In genomic region chr22:45863981-45864751, GRCh38 we compare ENCODE assay signal across 8 cellular contexts.
A peak's percentile ranks its signal among the peaks of the same experiment; 100 is the strongest.
DNase-seq lines count a peak whose midpoint lies in the region; ATAC-seq and TF ChIP-seq lines count a peak whose summit lies in the region.

No MANE protein-coding gene starts in this region.

- H3K4me3 ChIP-seq in CD4-positive, CD25-positive, alpha-beta regulatory T cell (ENCODE audit: low read depth, low read length): no peak overlapping the region
- no peak overlapping the region for H3K4me3 ChIP-seq in OCI-LY3 (ENCODE audit: low read length)

- H3K4me3 Mint-ChIP-seq in CD4-positive, CD25-positive, alpha-beta regulatory T cell: peak overlapping the region in 2 of 4 donors; percentile 52 to 84

- H3K4me1 ChIP-seq in CD4-positive, CD25-positive, alpha-beta regulatory T cell (ENCODE audit: control insufficient read depth, insufficient read depth, low read length, poor library complexity, severe bottlenecking): no peaks in the 10 kb centered on the region
- no peaks in the 10 kb centered on the region for H3K4me1 ChIP-seq in OCI-LY3 (ENCODE audit: low read length)

- no peak overlapping the region for H3K4me2 ChIP-seq in OCI-LY3 (ENCODE audit: low read length)

- no peak overlapping the region for H3K9ac ChIP-seq in OCI-LY3 (ENCODE audit: low read length)

- H3K27ac Mint-ChIP-seq in CD4-positive, CD25-positive, alpha-beta regulatory T cell: no peak overlapping the region

- peaks cover 4% of the 10 kb centered on the region for H3K27me3 ChIP-seq in CD4-positive, CD25-positive, alpha-beta regulatory T cell (ENCODE audit: control insufficient read depth, insufficient read depth, low read length)
- H3K27me3 ChIP-seq in OCI-LY3 (ENCODE audit: low read depth, low read length): no peaks in the 10 kb centered on the region

- no peak overlapping the region for H3K27ac ChIP-seq in CD4-positive, CD25-positive, alpha-beta regulatory T cell (ENCODE audit: insufficient read depth, low read length, poor library complexity, severe bottlenecking)
- no peak overlapping the region for H3K27ac ChIP-seq in OCI-LY3 (ENCODE audit: low read length)

- H2AFZ ChIP-seq in OCI-LY3 (ENCODE audit: low read depth, low read length): no peak overlapping the region

- H3K36me3 ChIP-seq in CD4-positive, CD25-positive, alpha-beta regulatory T cell (ENCODE audit: control insufficient read depth, insufficient read depth, low read length): no peaks in the 10 kb centered on the region
- no peaks in the 10 kb centered on the region for H3K36me3 ChIP-seq in OCI-LY3 (replicated peaks; ENCODE audit: low read depth, low read length)

- no peaks in the 10 kb centered on the region for H4K20me1 ChIP-seq in OCI-LY3 (ENCODE audit: insufficient read depth, low read length)

- peaks cover 0 to 6% (median 4%) of the 10 kb centered on the region in 7 donors for H3K9me3 Mint-ChIP-seq in CD4-positive, CD25-positive, alpha-beta regulatory T cell

- TF ChIP-seq CTCF in OCI-LY3 (IDR thresholded peaks at IDR 0.05; ENCODE audit: low read depth, low read length): peak; percentile 96

- H3K9me3 ChIP-seq in CD4-positive, CD25-positive, alpha-beta regulatory T cell (ENCODE audit: control insufficient read depth in 2 of 2, low read length in 2 of 2): no peaks in the 10 kb centered on the region
- H3K9me3 ChIP-seq in OCI-LY3 (ENCODE audit: insufficient read depth, low read length): no peaks in the 10 kb centered on the region

- peaks cover 14% of the 10 kb centered on the region for H3K36me3 Mint-ChIP-seq in CD4-positive, CD25-positive, alpha-beta regulatory T cell

- ATAC-seq in CD4-positive, CD25-positive, alpha-beta regulatory T cell (ENCODE audit: low read depth in 2 of 2): peak; percentile 43 to 67
- ATAC-seq in HG03439 (IDR thresholded peaks at IDR 0.05; ENCODE audit: unreplicated experiment): no peak

- H3K79me2 ChIP-seq in OCI-LY3 (ENCODE audit: low read length): no peaks in the 10 kb centered on the region

- H3K4me1 Mint-ChIP-seq in CD4-positive, CD25-positive, alpha-beta regulatory T cell: peaks cover 5 to 19% (median 12%) of the 10 kb centered on the region in 4 donors

- H3K27me3 Mint-ChIP-seq in CD4-positive, CD25-positive, alpha-beta regulatory T cell: peaks cover 37% of the 10 kb centered on the region

- DNase-seq in CD4-positive, CD25-positive, alpha-beta regulatory T cell: peak; percentile 35 to 58 (median 55)
- DNase-seq in HT1080 (ENCODE audit: low read depth) (peak; percentile 78), fibroblast of peridontal ligament (ENCODE audit: extremely low read depth) (peak; percentile 41), nucleus accumbens (lab: John Stamatoyannopoulos, UW) (peak in 36 of 56 donors; percentile 18 to 78 (median 44)), superior temporal gyrus (ENCODE audit: extremely low spot score) (peak; percentile 77)
- peak; percentile 74 for DNase-seq in activated T-cell treated with anti-CD3 and anti-CD28 coated beads, Interleukin-2, amount 50 U/mL, for 1 hour
